Comparison of ENCODE assay signal across 19 cellular contexts in the genomic region with DNA sequence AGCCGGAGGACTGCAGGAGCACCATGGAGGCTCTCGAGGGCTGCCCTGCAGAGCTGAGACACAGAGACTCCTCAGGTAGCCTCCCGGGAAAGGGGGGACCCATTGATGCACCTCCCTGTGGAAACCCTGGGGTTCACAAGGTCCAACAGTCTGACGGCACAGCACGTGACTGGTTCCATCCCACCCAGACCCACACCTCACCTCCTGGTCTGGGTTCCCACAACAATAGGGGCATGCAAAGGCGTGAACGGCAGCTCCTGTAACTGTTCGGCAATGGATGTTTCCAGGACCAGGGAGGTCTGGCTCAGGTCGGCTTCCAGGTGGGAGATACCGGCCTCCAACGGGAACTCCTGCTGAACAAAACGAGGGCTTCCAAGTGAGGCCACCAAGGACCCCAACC.
DNase-seq lines count a peak whose midpoint lies in the region; ATAC-seq, FAIRE-seq and TF ChIP-seq lines count a peak whose summit lies in the region.
"Had no signal": no experiment of that assay in that cellular context is flagged by ENCODE, and none has a peak within 500 bp of the region (broad histone marks: within the 10 kb centered on the region; RNA-seq: fewer than 3 reads in every experiment).

No MANE protein-coding gene starts in this region.

- H3K27ac Mint-ChIP-seq in GM23338 = no peak overlapping the region

- no peaks in the 10 kb centered on the region for H4K20me1 ChIP-seq in GM23338 (replicated peaks; ENCODE audit: insufficient read depth)

- H3K4me3 ChIP-seq in bronchial epithelial cell (ENCODE audit: low read depth, low read length) = no peak overlapping the region
- no peak overlapping the region for H3K4me3 ChIP-seq in GM23338
- H3K4me3 ChIP-seq: GM12878 had no signal

- peaks cover 14% of the 10 kb centered on the region for H3K4me1 Mint-ChIP-seq in GM23338

- H3F3A ChIP-seq in GM23338 (replicated peaks; ENCODE audit: low read depth) = no peaks in the 10 kb centered on the region

- peaks cover 3% of the 10 kb centered on the region for H3K36me3 ChIP-seq in bronchial epithelial cell (ENCODE audit: control insufficient read depth, insufficient read depth, low read length)
- H3K36me3 ChIP-seq in GM23338 (ENCODE audit: insufficient read depth) = no peaks in the 10 kb centered on the region
- H3K36me3 ChIP-seq: BE2C had no signal

- H3K27me3 Mint-ChIP-seq in GM23338 (ENCODE audit: insufficient read depth, low read depth, poor library complexity) = peaks cover 10% of the 10 kb centered on the region

- DNase-seq in activated effector memory CD4-positive, alpha-beta T cell treated with anti-CD3 and anti-CD28 coated beads, Interleukin-2, amount 50 U/mL, for 16 hours = peak; percentile 28
- no peak for DNase-seq in activated effector memory CD4-positive, alpha-beta T cell treated with Interleukin-2 at 50 U/mL for 16 hours
- DNase-seq in bronchial epithelial cell (ENCODE audit: low read depth) (no peak), left lobe of liver (ENCODE audit: low spot score) (peak; percentile 33), GM23338 (ENCODE audit: low spot score) (no peak), NCI-H526 treated with DMSO at 0.1 percent for 48 hours (lab: John Stamatoyannopoulos, UW) (no peak), DMS 273 treated with DMSO at 0.1 percent for 48 hours (lab: John Stamatoyannopoulos, UW) (no peak)
- DNase-seq: BE2C; DMS79 treated with DMSO at 0.1 percent for 48 hours; IMR-90; NCI-H1417 treated with DMSO at 0.1 percent for 48 hours; NCI-H1930; NCI-H510A treated with DMSO at 0.1 percent for 48 hours; NCI-H774; NK-92 treated with Interleukin-12 subunit alpha and Interleukin-12 subunit beta, amount 100 ng/mL, for 24 hours had no signal

- H3K36me3 Mint-ChIP-seq in GM23338 (ENCODE audit: low read depth) = peaks cover 9% of the 10 kb centered on the region

- no peaks in the 10 kb centered on the region; the same call in 1 of the 2 replicates for H3K9me2 ChIP-seq in GM23338 (ENCODE audit: insufficient read depth)

- H3K27me3 ChIP-seq in bronchial epithelial cell (ENCODE audit: control insufficient read depth, insufficient read depth, low read length) (no peaks in the 10 kb centered on the region), GM23338 (ENCODE audit: insufficient read depth) (no peaks in the 10 kb centered on the region)
- H3K27me3 ChIP-seq: BE2C had no signal

- no peak overlapping the region for H3K27ac ChIP-seq in GM23338 (ENCODE audit: low read depth)
- H3K27ac ChIP-seq: KMS-11 had no signal

- TF ChIP-seq CTCF in bronchial epithelial cell (IDR thresholded peaks at IDR 0.05; ENCODE audit: insufficient read depth, low read length, severe bottlenecking) (no peak), GM23338 (conservative IDR thresholded peaks at IDR 0.05; ENCODE audit: low read depth in 2 of 2) (no peak)

- H3K4me2 ChIP-seq in GM23338 = no peak overlapping the region
- H3K4me2 ChIP-seq: KMS-11 had no signal

- FAIRE-seq in bronchial epithelial cell (lab: Jason Lieb, UNC) = peak; percentile 81
- FAIRE-seq: GM12878 had no signal

- no peaks in the 10 kb centered on the region for H3K9me3 Mint-ChIP-seq in GM23338

- no peak overlapping the region for H3K4me3 Mint-ChIP-seq in GM23338

- H2AFZ ChIP-seq in GM23338 = no peak overlapping the region

- H3K4me1 ChIP-seq in GM23338 (ENCODE audit: insufficient read depth) = peaks cover 10% of the 10 kb centered on the region
- H3K4me1 ChIP-seq: BE2C had no signal

- ATAC-seq in left lobe of liver (no peak), GM23338 (no peak)
- ATAC-seq: GM12878, HCT116, Panc1 had no signal

- no peaks in the 10 kb centered on the region for H3K79me2 ChIP-seq in GM23338 (replicated peaks; ENCODE audit: insufficient read depth)

TF ChIP-seq in GM23338, 12 proteins besides CTCF, POLR2A, EP300 and RAD21:
- no peak for TF ChIP-seq EZH2phosphoT487 (IDR thresholded peaks at IDR 0.05; ENCODE audit: unreplicated experiment)

Comparison
In these comparisons a context has a peak if more than half of its experiments do, and no peak if none do; other contexts are left out.
1. DNase-seq: peak in activated effector memory CD4-positive, alpha-beta T cell treated with anti-CD3 and anti-CD28 coated beads, Interleukin-2, amount 50 U/mL, for 16 hours (single experiment) and left lobe of liver (single experiment); none in activated effector memory CD4-positive, alpha-beta T cell treated with Interleukin-2 at 50 U/mL for 16 hours (single experiment), bronchial epithelial cell (single experiment), GM23338 (single experiment), NCI-H526 treated with DMSO at 0.1 percent for 48 hours (single experiment) and DMS 273 treated with DMSO at 0.1 percent for 48 hours (single experiment).